Comparison of ENCODE assay signal across 12 cellular contexts in genomic region chr18:3726241-3726951, GRCh38.
DNase-seq lines count a peak whose midpoint lies in the region; ATAC-seq and TF ChIP-seq lines count a peak whose summit lies in the region.
"Had no signal": no experiment of that assay in that cellular context is flagged by ENCODE, and none has a peak within 500 bp of the region (broad histone marks: within the 10 kb centered on the region; RNA-seq: fewer than 3 reads in every experiment).

No MANE protein-coding gene starts in this region.

- intact Hi-C loops in CD14-positive monocyte (cut with micrococcal nuclease) (loop anchor here in 1 of 2 donors (10.0 kb wide), 1 partner anchor 132 kb away; no protein-coding TSS in a partner anchor), left colon (cut with DNase I, micrococcal nuclease) (no loop called here)

- peak overlapping the region; percentile 92 to 97 (median 93) for H3K27ac Mint-ChIP-seq in CD14-positive monocyte

- H3K36me3 Mint-ChIP-seq in CD14-positive monocyte = no peaks in the 10 kb centered on the region

- peak overlapping the region in 1 of 2 donors; percentile 50 for H3K4me3 Mint-ChIP-seq in CD14-positive monocyte

- no peak for DNase-seq in CD14-positive monocyte (ENCODE audit: low spot score)
- peak; percentile 45 for DNase-seq in NCI-H128 (lab: John Stamatoyannopoulos, UW; ENCODE audit: unreplicated experiment)
- DNase-seq in NCI-H748 treated with DMSO at 0.1 percent for 48 hours (lab: John Stamatoyannopoulos, UW) = peak; percentile 84
- no peak for DNase-seq in left colon
- no peak for DNase-seq in stimulated activated CD4-positive, alpha-beta T cell treated with anti-CD3 and anti-CD28 coated beads, Interleukin-4, amount 100 ng/mL, for 24 hours
- no peak for DNase-seq in activated T-cell treated with anti-CD3 and anti-CD28 coated beads for 4 hours
- DNase-seq in COLO829 (ENCODE audit: low spot score) = no peak
- DNase-seq: activated CD4-positive, alpha-beta T cell treated with anti-CD3 and anti-CD28 coated beads, Interleukin-2, amount 50 U/mL, for 4 hours; DND-41; T-helper 9 cell; upper lobe of left lung had no signal

- peaks cover 0 to 7% (median 0%) of the 10 kb centered on the region in 7 donors for H3K9me3 Mint-ChIP-seq in CD14-positive monocyte

- ATAC-seq in left colon (peak; percentile 81), GM21786 (IDR thresholded peaks at IDR 0.05; ENCODE audit: unreplicated experiment) (no peak)

- no peak for TF ChIP-seq CTCF in CD14-positive monocyte (IDR thresholded peaks at IDR 0.05)

- H3K27me3 Mint-ChIP-seq in CD14-positive monocyte (ENCODE audit: low read depth in 3 of 3) = no peaks in the 10 kb centered on the region

- peaks cover 60% of the 10 kb centered on the region for H3K4me1 Mint-ChIP-seq in CD14-positive monocyte

Comparison
In these comparisons a context has a peak if more than half of its experiments do, and no peak if none do; other contexts are left out.
1. DNase-seq: peak in NCI-H128 (single experiment) and NCI-H748 treated with DMSO at 0.1 percent for 48 hours (single experiment); none in CD14-positive monocyte (single experiment), left colon (0 of 2), stimulated activated CD4-positive, alpha-beta T cell treated with anti-CD3 and anti-CD28 coated beads, Interleukin-4, amount 100 ng/mL, for 24 hours (single experiment), activated T-cell treated with anti-CD3 and anti-CD28 coated beads for 4 hours (single experiment) and COLO829 (single experiment).